ENCODE assay signal across 19 cellular contexts in the genomic region with DNA sequence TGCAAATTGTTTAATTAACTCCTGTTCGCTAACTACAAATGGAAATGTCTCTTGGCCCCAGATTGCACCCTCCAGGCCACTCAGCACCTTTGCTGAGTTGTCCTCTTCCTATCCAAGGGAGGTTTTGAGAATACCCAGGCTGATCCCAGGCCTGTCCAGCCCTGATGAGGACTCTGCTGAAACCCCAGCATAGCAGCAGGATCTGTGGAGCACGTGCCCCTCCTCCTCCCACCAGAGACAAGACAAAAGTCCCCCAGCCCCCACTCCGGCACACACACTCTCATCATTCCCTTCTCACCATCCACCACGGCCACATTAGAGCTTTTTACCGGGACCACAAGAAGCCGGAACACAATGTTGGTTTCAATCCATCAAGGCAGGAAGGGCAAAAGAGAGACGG.
DNase-seq lines count a peak whose midpoint lies in the region; ATAC-seq and TF ChIP-seq lines count a peak whose summit lies in the region.
"Had no signal": no experiment of that assay in that cellular context is flagged by ENCODE, and none has a peak within 500 bp of the region (broad histone marks: within the 10 kb centered on the region; RNA-seq: fewer than 3 reads in every experiment).

No MANE protein-coding gene starts in this region.

- peak overlapping the region; percentile 79 for H3K18ac ChIP-seq in neuronal stem cell (ENCODE audit: low read length)

- H3K36me3 ChIP-seq in esophagus muscularis mucosa: peaks cover 38 to 83% (median 77%) of the 10 kb centered on the region in 4 donors
- no peaks in the 10 kb centered on the region for H3K36me3 ChIP-seq in neuronal stem cell (replicated peaks in 1 of 2; ENCODE audit: control insufficient read depth in 2 of 2, insufficient read depth in 2 of 2, low read length in 2 of 2)
- H3K36me3 ChIP-seq in tibial artery: peaks cover 79 to 87% (median 82%) of the 10 kb centered on the region in 3 donors
- H3K36me3 ChIP-seq: SJCRH30 had no signal

- no peak for TF ChIP-seq POLR2A in esophagus muscularis mucosa (IDR thresholded peaks at IDR 0.05; ENCODE audit: low read depth)

- no peaks in the 10 kb centered on the region for H3K79me1 ChIP-seq in neuronal stem cell (ENCODE audit: low read depth, low read length)

- H3K4me2 ChIP-seq in neuronal stem cell (ENCODE audit: insufficient read depth, low read length, poor library complexity, severe bottlenecking): no peak overlapping the region
- H3K4me2 ChIP-seq: hepatocyte had no signal

- H3K14ac ChIP-seq in neuronal stem cell (ENCODE audit: low read length): no peak overlapping the region

- TF ChIP-seq CTCF in esophagus muscularis mucosa (IDR thresholded peaks at IDR 0.05): no peak
- TF ChIP-seq CTCF in tibial artery (IDR thresholded peaks at IDR 0.05): no peak

- no peak for TF ChIP-seq EP300 in esophagus muscularis mucosa (IDR thresholded peaks at IDR 0.05)

- no peaks in the 10 kb centered on the region for H3K9me3 ChIP-seq in esophagus muscularis mucosa
- H3K9me3 ChIP-seq in neuronal stem cell (replicated peaks in 1 of 2; ENCODE audit: control insufficient read depth in 2 of 2, insufficient read depth in 1 of 2, low read depth in 1 of 2, low read length in 2 of 2): no peaks in the 10 kb centered on the region
- no peaks in the 10 kb centered on the region for H3K9me3 ChIP-seq in tibial artery
- H3K9me3 ChIP-seq: SJCRH30 had no signal

- H3K27me3 ChIP-seq in esophagus muscularis mucosa (no peaks in the 10 kb centered on the region), neuronal stem cell (ENCODE audit: control insufficient read depth in 3 of 3, insufficient read depth in 3 of 3, low read depth in 1 of 3, low read length in 3 of 3) (no peaks in the 10 kb centered on the region), tibial artery (no peaks in the 10 kb centered on the region)
- H3K27me3 ChIP-seq: cardiac muscle cell, hepatocyte, SJCRH30 had no signal

- no peak overlapping the region for H2BK12ac ChIP-seq in neuronal stem cell (ENCODE audit: low read length)

- no peak overlapping the region for H3K4ac ChIP-seq in neuronal stem cell (ENCODE audit: low read length)

- H3K4me3 ChIP-seq in esophagus muscularis mucosa: no peak overlapping the region
- no peak overlapping the region for H3K4me3 ChIP-seq in neuronal stem cell (ENCODE audit: low read length in 2 of 2)
- no peak overlapping the region for H3K4me3 ChIP-seq in tibial artery
- H3K4me3 ChIP-seq: cardiac muscle cell, hepatocyte, SJCRH30 had no signal

- no peak overlapping the region for H2BK120ac ChIP-seq in neuronal stem cell (ENCODE audit: low read depth, low read length)

- H2AK5ac ChIP-seq in neuronal stem cell (ENCODE audit: low read depth, low read length): no peak overlapping the region

- H2BK15ac ChIP-seq in neuronal stem cell (ENCODE audit: low read length): peak overlapping the region; percentile 1

- no peak overlapping the region for H3K9ac ChIP-seq in neuronal stem cell (ENCODE audit: low read depth, low read length, poor library complexity)

- H3K23ac ChIP-seq in neuronal stem cell (ENCODE audit: low read depth, low read length, poor library complexity): no peak overlapping the region

- DNase-seq in esophagus muscularis mucosa (ENCODE audit: extremely low spot score) (no peak), neuronal stem cell (ENCODE audit: low spot score) (no peak), tibial artery (no peak), Ammon's horn (ENCODE audit: low spot score) (no peak), NCI-H1417 treated with DMSO at 0.1 percent for 48 hours (lab: John Stamatoyannopoulos, UW) (no peak), COLO668 (lab: John Stamatoyannopoulos, UW; ENCODE audit: unreplicated experiment) (no peak)
- DNase-seq: activated CD4-positive, alpha-beta T cell treated with anti-CD3 and anti-CD28 coated beads for 1 hour; activated naive CD8-positive, alpha-beta T cell treated with anti-CD3 and anti-CD28 coated beads, Interleukin-2, amount 10 ng/mL, durations not matched to agents 7 days and 5 days; CD8-positive, alpha-beta memory T cell; effector memory CD4-positive, alpha-beta T cell; islet precursor cell; NCI-H2171 treated with DMSO at 0.1 percent for 48 hours; NCI-H748 treated with DMSO at 0.1 percent for 48 hours; stimulated activated CD4-positive, alpha-beta T cell treated with anti-CD3 and anti-CD28 coated beads, Interleukin-4, amount 100 ng/mL, for 24 hours had no signal

- no peak overlapping the region for H2BK5ac ChIP-seq in neuronal stem cell (ENCODE audit: low read length)

- H4K91ac ChIP-seq in neuronal stem cell (ENCODE audit: low read depth, low read length, poor library complexity): no peak overlapping the region

- ATAC-seq in GM19395 (IDR thresholded peaks at IDR 0.05; ENCODE audit: unreplicated experiment): no peak

- H4K8ac ChIP-seq in neuronal stem cell (ENCODE audit: low read depth, low read length): no peak overlapping the region

- H3K4me1 ChIP-seq in esophagus muscularis mucosa (peaks cover 98 to 100% (median 100%) of the 10 kb centered on the region in 4 donors), neuronal stem cell (ENCODE audit: control insufficient read depth in 2 of 2, insufficient read depth in 1 of 2, low read depth in 1 of 2, low read length in 2 of 2) (peaks cover 17 to 27% of the 10 kb centered on the region in 2 donors), tibial artery (peaks cover 16 to 100% (median 98%) of the 10 kb centered on the region in 4 donors)

- peak overlapping the region; percentile 49 for H2AFZ ChIP-seq in neuronal stem cell (ENCODE audit: low read length)
- H2AFZ ChIP-seq: hepatocyte had no signal

- intact Hi-C loops in esophagus muscularis mucosa (cut with DNase I): no loop called here
- intact Hi-C loops in tibial artery (cut with DNase I; ENCODE audit: low total_unique reads): no loop called here

- 66% methylated on average over 7 of the region's 7 CpGs for WGBS in esophagus muscularis mucosa
- no CpG with 5 or more reads among the region's 7 CpGs for WGBS in neuronal stem cell (ENCODE audit: extremely low coverage in 2 of 2, insufficient read length in 2 of 2, insufficient replicate concordance in 1 of 2), 2 donors

- H3K27ac ChIP-seq in angular gyrus (ENCODE audit: low read depth, low read length) (peak overlapping the region; percentile 68), esophagus muscularis mucosa (replicated peaks in 1 of 4) (peak overlapping the region; percentile 83 to 90 (median 88)), neuronal stem cell (replicated peaks; ENCODE audit: low read length) (no peak overlapping the region), tibial artery (peak overlapping the region; percentile 59 to 78)
- H3K27ac ChIP-seq: cardiac muscle cell, hepatocyte, SJCRH30 had no signal
